In the genomic region with DNA sequence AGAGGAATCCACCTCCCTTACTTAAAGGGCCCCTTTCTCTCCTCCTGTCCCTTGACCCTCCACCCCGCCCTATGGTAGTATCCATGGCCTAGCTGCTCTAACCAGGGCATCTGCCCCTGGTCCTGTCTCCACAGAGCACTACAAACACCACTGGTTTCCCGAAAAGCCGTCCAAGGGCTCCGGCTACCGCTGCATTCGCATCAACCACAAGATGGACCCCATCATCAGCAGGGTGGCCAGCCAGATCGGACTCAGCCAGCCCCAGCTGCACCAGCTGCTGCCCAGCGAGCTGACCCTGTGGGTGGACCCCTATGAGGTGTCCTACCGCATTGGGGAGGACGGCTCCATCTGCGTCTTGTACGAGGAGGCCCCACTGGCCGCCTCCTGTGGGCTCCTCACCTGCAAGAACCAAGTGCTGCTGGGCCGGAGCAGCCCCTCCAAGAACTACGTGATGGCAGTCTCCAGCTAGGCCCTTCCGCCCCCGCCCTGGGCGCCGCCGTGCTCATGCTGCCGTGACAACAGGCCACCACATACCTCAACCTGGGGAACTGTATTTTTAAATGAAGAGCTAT, we compare ENCODE assay signal across 8 cellular contexts. TPM values are rescaled to one million over a fixed set of nuclear protein-coding genes. Genes with fewer than 3 reads are reported as not detected.
A peak's percentile ranks its signal among the peaks of the same experiment; 100 is the strongest.
DNase-seq lines count a peak whose midpoint lies in the region; ATAC-seq and TF ChIP-seq lines count a peak whose summit lies in the region.

No MANE protein-coding gene starts in this region.

- H3K27ac Mint-ChIP-seq in stimulated activated memory B cell treated with anti-CD40 and anti-IgM and Interleukin-4, amounts not matched to agents 10 μg/mL and 1 μg/mL and 100 μg/mL, for 72 hours, result peak overlapping the region; percentile 80

- peak overlapping the region; percentile 99 for H3K27ac ChIP-seq in ascending aorta

- H3K36me3 ChIP-seq in ascending aorta, result peaks cover 33 to 47% of the 10 kb centered on the region in 2 donors
- peaks cover 1% of the 10 kb centered on the region for H3K36me3 ChIP-seq in kidney epithelial cell (ENCODE audit: control insufficient read depth, insufficient read depth, low read length)

- H3K4me3 ChIP-seq in ascending aorta (peak overlapping the region; percentile 90 to 95), kidney epithelial cell (ENCODE audit: low read depth, low read length) (peak overlapping the region; percentile 94)

- ATAC-seq in activated CD4-positive, CD25-positive, alpha-beta regulatory T cell treated with anti-CD3 and anti-CD28 coated beads, Interleukin-2, amount 50 U/mL, for 24 hours, result no peak
- no peak for ATAC-seq in stimulated activated memory B cell treated with anti-CD40 and anti-IgM and Interleukin-4, amounts not matched to agents 10 μg/mL and 1 μg/mL and 100 μg/mL, for 72 hours

- no peaks in the 10 kb centered on the region for H3K27me3 Mint-ChIP-seq in stimulated activated memory B cell treated with anti-CD40 and anti-IgM and Interleukin-4, amounts not matched to agents 10 μg/mL and 1 μg/mL and 100 μg/mL, for 72 hours

- H3K9me3 Mint-ChIP-seq in stimulated activated memory B cell treated with anti-CD40 and anti-IgM and Interleukin-4, amounts not matched to agents 10 μg/mL and 1 μg/mL and 100 μg/mL, for 72 hours, result no peaks in the 10 kb centered on the region

- peaks cover 12 to 27% of the 10 kb centered on the region in 2 donors for H3K4me1 ChIP-seq in ascending aorta

- intact Hi-C loops in ascending aorta (cut with DNase I), result loop anchor here (2.0 kb wide), 1 partner anchor 20 kb away; no protein-coding TSS in a partner anchor

- peaks cover 72% of the 10 kb centered on the region for H3K4me1 Mint-ChIP-seq in stimulated activated memory B cell treated with anti-CD40 and anti-IgM and Interleukin-4, amounts not matched to agents 10 μg/mL and 1 μg/mL and 100 μg/mL, for 72 hours

- H3K4me3 Mint-ChIP-seq in stimulated activated memory B cell treated with anti-CD40 and anti-IgM and Interleukin-4, amounts not matched to agents 10 μg/mL and 1 μg/mL and 100 μg/mL, for 72 hours, result peak overlapping the region; percentile 97

- no peaks in the 10 kb centered on the region for H3K27me3 ChIP-seq in ascending aorta
- peaks cover 2% of the 10 kb centered on the region for H3K27me3 ChIP-seq in kidney epithelial cell (ENCODE audit: control insufficient read depth, insufficient read depth, low read length)

- TF ChIP-seq CTCF in ascending aorta (IDR thresholded peaks at IDR 0.05) (no peak), kidney epithelial cell (IDR thresholded peaks at IDR 0.05; ENCODE audit: insufficient read depth, low read length, poor library complexity, severe bottlenecking) (no peak)

- no peaks in the 10 kb centered on the region for H3K9me3 ChIP-seq in ascending aorta

- peak; percentile 53 for DNase-seq in activated CD4-positive, CD25-positive, alpha-beta regulatory T cell treated with anti-CD3 and anti-CD28 coated beads, Interleukin-2, amount 50 U/mL, for 72 hours
- DNase-seq in ascending aorta (ENCODE audit: low spot score in 2 of 2) (no peak), kidney epithelial cell (ENCODE audit: low read depth) (no peak), OCI-M2 (lab: John Stamatoyannopoulos, UW; ENCODE audit: unreplicated experiment) (no peak), NCI-H1930 (lab: John Stamatoyannopoulos, UW) (no peak), NCI-H2107 (lab: John Stamatoyannopoulos, UW) (no peak)

- peaks cover 57% of the 10 kb centered on the region for H3K36me3 Mint-ChIP-seq in stimulated activated memory B cell treated with anti-CD40 and anti-IgM and Interleukin-4, amounts not matched to agents 10 μg/mL and 1 μg/mL and 100 μg/mL, for 72 hours

RNA-seq across cellular contexts. Expression of a gene that starts 1.7 kb away (rescaled TPM):
- total RNA-seq in ascending aorta, result 219 TPM
- total RNA-seq in kidney epithelial cell, result 24.1 and 24.3 TPM in 2 replicates

RNA-seq across cellular contexts. Expression of a gene that starts 43.9 kb away (rescaled TPM):
- 92.3 TPM for total RNA-seq in ascending aorta
- total RNA-seq in kidney epithelial cell, result 0.62 and 0.79 TPM in 2 replicates

Comparison
In these comparisons a context has a peak if more than half of its experiments do, and no peak if none do; other contexts are left out.
1. RNA of a gene that starts 43.9 kb away (total RNA-seq): 92.3 TPM in ascending aorta (single experiment); 0.62 to 0.79 TPM in kidney epithelial cell; every median in the first group is over 10 times any median in the second.